In genomic region chr6:62129127-62129526, GRCh38 we compare ENCODE assay signal across 6 cellular contexts.
"Had no signal": no experiment of that assay in that cellular context is flagged by ENCODE, and none has a peak within 500 bp of the region (broad histone marks: within the 10 kb centered on the region; RNA-seq: fewer than 3 reads in every experiment).

No MANE protein-coding gene starts in this region.

- H3K4me2 ChIP-seq: KMS-11 had no signal

- DNase-seq: IMR-90, KBM-7, KG1 had no signal

- H3K9ac ChIP-seq: KMS-11 had no signal

- H3K27ac ChIP-seq: HL-60, KMS-11 had no signal

- H3K4me3 ChIP-seq: K562 had no signal
